In genomic region chr3:141849056-141849814, GRCh38 we compare ENCODE assay signal across 1 cellular context.
TF ChIP-seq lines count a peak whose summit lies in the region.

No MANE protein-coding gene starts in this region.

TF ChIP-seq in GM12878, 131 proteins besides CTCF, POLR2A, EP300 and RAD21:
- TF ChIP-seq TARDBP (IDR thresholded peaks at IDR 0.05; ENCODE audit: borderline replicate concordance) (no peak), RUNX3 (IDR thresholded peaks at IDR 0.05; ENCODE audit: low read length) (no peak), USF2 (IDR thresholded peaks at IDR 0.05; ENCODE audit: borderline replicate concordance, low read depth, low read length) (no peak)
